Comparison of ENCODE assay signal across 17 cellular contexts in genomic region chrX:45847966-45848365, GRCh38.
DNase-seq lines count a peak whose midpoint lies in the region; ATAC-seq and TF ChIP-seq lines count a peak whose summit lies in the region.
"Had no signal": no experiment of that assay in that cellular context is flagged by ENCODE, and none has a peak within 500 bp of the region (broad histone marks: within the 10 kb centered on the region; RNA-seq: fewer than 3 reads in every experiment).

No MANE protein-coding gene starts in this region.

- H2BK20ac ChIP-seq in H9 (ENCODE audit: low read depth, low read length, poor library complexity, severe bottlenecking): no peak overlapping the region

- no peak overlapping the region for H3K14ac ChIP-seq in H9 (ENCODE audit: insufficient read depth, low read length)
- no peak overlapping the region for H3K14ac ChIP-seq in mesenchymal stem cell (ENCODE audit: low read length in 2 of 2)

- H2AK5ac ChIP-seq in H9 (ENCODE audit: insufficient read length, low read length) (no peak overlapping the region), mesenchymal stem cell (ENCODE audit: low read length, severe bottlenecking) (no peak overlapping the region)

- H4K5ac ChIP-seq in H9 (ENCODE audit: insufficient read length, low read depth, low read length): no peak overlapping the region

- no peak overlapping the region for H3T11ph ChIP-seq in H9 (ENCODE audit: low read length)

- H3K9me3 ChIP-seq in H9 (ENCODE audit: control insufficient read depth, low read depth, low read length) (no peaks in the 10 kb centered on the region), mesenchymal stem cell (ENCODE audit: control insufficient read depth, low read length) (peaks cover 2% of the 10 kb centered on the region)
- H3K9me3 ChIP-seq: body of pancreas, spleen had no signal

- POLR2A ChIA-PET in naive thymus-derived CD8-positive, alpha-beta T cell (lab: Charles Lee): no interaction called here

- H3K9me3 Mint-ChIP-seq in activated CD4-positive, alpha-beta T cell treated with anti-CD3 and anti-CD28 coated beads, Interleukin-2, amount 10 ng/mL, durations not matched to agents 24 days and 14 days: no peaks in the 10 kb centered on the region
- peaks cover 47 to 58% of the 10 kb centered on the region in 2 experiments for H3K9me3 Mint-ChIP-seq in H9
- H3K9me3 Mint-ChIP-seq in activated T-helper 2 cell treated with anti-CD3 and anti-CD28 coated beads, Interferon-gamma antibody, Interleukin-2, Interleukin-4, amounts not matched to agents 10 μg/mL and 5 μg/mL and 100 μg/mL, durations not matched to agents 14 hours and 24 hours and 36 hours: no peaks in the 10 kb centered on the region
- no peaks in the 10 kb centered on the region for H3K9me3 Mint-ChIP-seq in naive thymus-derived CD8-positive, alpha-beta T cell

- H3K27me3 ChIP-seq in H9 (ENCODE audit: insufficient read depth, low read length): no peaks in the 10 kb centered on the region
- peaks cover 0 to 38% of the 10 kb centered on the region in 2 experiments for H3K27me3 ChIP-seq in mesenchymal stem cell (ENCODE audit: control insufficient read depth in 1 of 2, insufficient read depth in 1 of 2, low read length in 2 of 2)
- H3K27me3 ChIP-seq: body of pancreas had no signal

- TF ChIP-seq CTCF in H9 (conservative IDR thresholded peaks at IDR 0.05): no peak

- H4K20me1 ChIP-seq in H9 (ENCODE audit: control insufficient read depth, insufficient read depth, insufficient read length): no peaks in the 10 kb centered on the region

- H4K8ac ChIP-seq in H9 (replicated peaks; ENCODE audit: insufficient read length, low read depth, low read length): no peak overlapping the region
- H4K8ac ChIP-seq in mesenchymal stem cell (ENCODE audit: low read length): no peak overlapping the region

- no peak overlapping the region for H3K23ac ChIP-seq in H9 (ENCODE audit: insufficient read length, low read depth, low read length)
- H3K23ac ChIP-seq in mesenchymal stem cell (ENCODE audit: low read length in 2 of 2): no peak overlapping the region

- intact Hi-C loops in activated CD4-positive, alpha-beta T cell treated with anti-CD3 and anti-CD28 coated beads, Interleukin-2, amount 10 ng/mL, durations not matched to agents 24 days and 14 days (cut with micrococcal nuclease): no loop called here
- intact Hi-C loops in activated T-helper 2 cell treated with anti-CD3 and anti-CD28 coated beads, Interferon-gamma antibody, Interleukin-2, Interleukin-4, amounts not matched to agents 10 μg/mL and 5 μg/mL and 100 μg/mL, durations not matched to agents 14 hours and 24 hours and 36 hours (cut with micrococcal nuclease): loop anchor here (5.0 to 10.0 kb wide), 3 partner anchors 226 to 523 kb away; no protein-coding TSS in a partner anchor

- H3K4me3 ChIP-seq in mesenchymal stem cell (ENCODE audit: insufficient read depth in 1 of 2, low read depth in 1 of 2, low read length in 2 of 2): no peak overlapping the region
- H3K4me3 ChIP-seq: body of pancreas, spleen had no signal

- H2BK15ac ChIP-seq in H9 (ENCODE audit: low read depth, low read length) (no peak overlapping the region), mesenchymal stem cell (ENCODE audit: low read depth, poor library complexity, severe bottlenecking) (no peak overlapping the region)

- H4K91ac ChIP-seq in H9 (ENCODE audit: insufficient read length, low read depth, low read length) (no peak overlapping the region), mesenchymal stem cell (ENCODE audit: low read length) (no peak overlapping the region)

- ATAC-seq in naive thymus-derived CD8-positive, alpha-beta T cell: no peak
- ATAC-seq: body of pancreas had no signal

- no peaks in the 10 kb centered on the region for H3K23me2 ChIP-seq in H9 (ENCODE audit: insufficient read length, low read depth, low read length, poor library complexity, severe bottlenecking)

- no peaks in the 10 kb centered on the region for H3K27me3 Mint-ChIP-seq in activated CD4-positive, alpha-beta T cell treated with anti-CD3 and anti-CD28 coated beads, Interleukin-2, amount 10 ng/mL, durations not matched to agents 24 days and 14 days
- no peaks in the 10 kb centered on the region for H3K27me3 Mint-ChIP-seq in H9 (ENCODE audit: low read depth)
- H3K27me3 Mint-ChIP-seq in activated T-helper 2 cell treated with anti-CD3 and anti-CD28 coated beads, Interferon-gamma antibody, Interleukin-2, Interleukin-4, amounts not matched to agents 10 μg/mL and 5 μg/mL and 100 μg/mL, durations not matched to agents 14 hours and 24 hours and 36 hours (ENCODE audit: low read depth): no peaks in the 10 kb centered on the region
- H3K27me3 Mint-ChIP-seq in naive thymus-derived CD8-positive, alpha-beta T cell: no peaks in the 10 kb centered on the region

- WGBS in H9 (ENCODE audit: extremely low coverage, insufficient read length, low lambda C conversion rate): no CpG with 5 or more reads among the region's 5 CpGs
- 100% methylated on average over 2 of the region's 5 CpGs for WGBS in mesenchymal stem cell

- H3K18ac ChIP-seq in H9 (ENCODE audit: insufficient read length, low read depth, low read length) (no peak overlapping the region), mesenchymal stem cell (ENCODE audit: low read depth in 1 of 2, low read length in 2 of 2) (no peak overlapping the region)

- peak overlapping the region; percentile 65 for H3K4me3 Mint-ChIP-seq in activated CD4-positive, alpha-beta T cell treated with anti-CD3 and anti-CD28 coated beads, Interleukin-2, amount 10 ng/mL, durations not matched to agents 24 days and 14 days
- peak overlapping the region; percentile 25 to 46; a peak in 3 of 5 replicates for H3K4me3 Mint-ChIP-seq in H9
- H3K4me3 Mint-ChIP-seq in activated T-helper 2 cell treated with anti-CD3 and anti-CD28 coated beads, Interferon-gamma antibody, Interleukin-2, Interleukin-4, amounts not matched to agents 10 μg/mL and 5 μg/mL and 100 μg/mL, durations not matched to agents 14 hours and 24 hours and 36 hours (ENCODE audit: low read depth): peak overlapping the region; percentile 67
- no peak overlapping the region for H3K4me3 Mint-ChIP-seq in naive thymus-derived CD8-positive, alpha-beta T cell

- H2BK5ac ChIP-seq in H9 (ENCODE audit: insufficient read length, low read length) (no peak overlapping the region), mesenchymal stem cell (ENCODE audit: low read depth, low read length, poor library complexity, severe bottlenecking) (no peak overlapping the region)

- H3K4me1 Mint-ChIP-seq in activated CD4-positive, alpha-beta T cell treated with anti-CD3 and anti-CD28 coated beads, Interleukin-2, amount 10 ng/mL, durations not matched to agents 24 days and 14 days: peaks cover 28% of the 10 kb centered on the region
- peaks cover 17 to 34% of the 10 kb centered on the region in 2 experiments for H3K4me1 Mint-ChIP-seq in H9
- peaks cover 29% of the 10 kb centered on the region for H3K4me1 Mint-ChIP-seq in activated T-helper 2 cell treated with anti-CD3 and anti-CD28 coated beads, Interferon-gamma antibody, Interleukin-2, Interleukin-4, amounts not matched to agents 10 μg/mL and 5 μg/mL and 100 μg/mL, durations not matched to agents 14 hours and 24 hours and 36 hours (ENCODE audit: low read depth)
- peaks cover 6 to 16% (median 8%) of the 10 kb centered on the region in 4 donors for H3K4me1 Mint-ChIP-seq in naive thymus-derived CD8-positive, alpha-beta T cell

- peaks cover 11 to 24% of the 10 kb centered on the region in 2 experiments for H3K36me3 ChIP-seq in mesenchymal stem cell (ENCODE audit: control insufficient read depth in 1 of 2, insufficient read depth in 2 of 2, low read depth in 1 of 2, low read length in 2 of 2)
- H3K36me3 ChIP-seq: spleen had no signal

- H3K4ac ChIP-seq in H9 (ENCODE audit: low read depth, low read length) (no peak overlapping the region), mesenchymal stem cell (ENCODE audit: low read depth in 1 of 2, low read length in 2 of 2) (no peak overlapping the region)

- no peak overlapping the region for H3K56ac ChIP-seq in H9 (ENCODE audit: insufficient read length, low read depth, low read length)

- H2AFZ ChIP-seq in H9 (ENCODE audit: low read length) (no peak overlapping the region), mesenchymal stem cell (ENCODE audit: low read depth, low read length) (no peak overlapping the region)

- no peak for DNase-seq in activated CD4-positive, alpha-beta T cell treated with anti-CD3 and anti-CD28 coated beads, Interleukin-2, amount 10 ng/mL, durations not matched to agents 24 days and 14 days
- DNase-seq in activated CD4-positive, alpha-beta T cell treated with anti-CD3 and anti-CD28 coated beads for 4 hours: no peak
- DNase-seq in H9: no peak
- no peak for DNase-seq in activated T-helper 2 cell treated with anti-CD3 and anti-CD28 coated beads, Interferon-gamma antibody, Interleukin-2, Interleukin-4, amounts not matched to agents 10 μg/mL and 5 μg/mL and 100 μg/mL, durations not matched to agents 14 hours and 24 hours and 36 hours (ENCODE audit: low spot score)
- DNase-seq in mesenchymal stem cell: peak; percentile 13
- no peak for DNase-seq in superior temporal gyrus (ENCODE audit: extremely low spot score)
- DNase-seq in naive thymus-derived CD8-positive, alpha-beta T cell: no peak
- DNase-seq in amniotic stem cell (lab: John Stamatoyannopoulos, UW): no peak
- DNase-seq: activated CD4-positive, CD25-positive, alpha-beta regulatory T cell treated with anti-CD3 and anti-CD28 coated beads, Interleukin-2, amount 50 U/mL, for 72 hours; activated effector memory CD4-positive, alpha-beta T cell treated with Interleukin-2 at 50 U/mL for 16 hours; body of pancreas; HCEC 1CT; hippocampal formation; NCI-H1105 treated with DMSO at 0.1 percent for 48 hours; posterior cingulate gyrus; spleen; stimulated activated naive CD4-positive, alpha-beta T cell had no signal

- H3K9ac ChIP-seq in H9 (ENCODE audit: extremely low read depth, insufficient read length, low read length) (no peak overlapping the region), mesenchymal stem cell (ENCODE audit: low read length) (no peak overlapping the region)

- H3K36me3 Mint-ChIP-seq in activated CD4-positive, alpha-beta T cell treated with anti-CD3 and anti-CD28 coated beads, Interleukin-2, amount 10 ng/mL, durations not matched to agents 24 days and 14 days (ENCODE audit: low read depth): peaks cover 57% of the 10 kb centered on the region
- peaks cover 56 to 67% (median 67%) of the 10 kb centered on the region in 3 experiments for H3K36me3 Mint-ChIP-seq in H9 (ENCODE audit: insufficient read depth in 1 of 3, low read depth in 3 of 3)
- H3K36me3 Mint-ChIP-seq in activated T-helper 2 cell treated with anti-CD3 and anti-CD28 coated beads, Interferon-gamma antibody, Interleukin-2, Interleukin-4, amounts not matched to agents 10 μg/mL and 5 μg/mL and 100 μg/mL, durations not matched to agents 14 hours and 24 hours and 36 hours (ENCODE audit: low read depth): peaks cover 63% of the 10 kb centered on the region
- peaks cover 0 to 10% (median 2%) of the 10 kb centered on the region in 3 donors for H3K36me3 Mint-ChIP-seq in naive thymus-derived CD8-positive, alpha-beta T cell

- H3K4me2 ChIP-seq in H9 (ENCODE audit: insufficient read depth, insufficient read length, low read length) (no peak overlapping the region), mesenchymal stem cell (ENCODE audit: low read length, poor library complexity, severe bottlenecking) (peak overlapping the region; percentile 47)

- H3K27ac Mint-ChIP-seq in activated CD4-positive, alpha-beta T cell treated with anti-CD3 and anti-CD28 coated beads, Interleukin-2, amount 10 ng/mL, durations not matched to agents 24 days and 14 days: peak overlapping the region; percentile 46
- peak overlapping the region in 1 of 3 experiments; percentile 70; a peak in 2 of 7 replicates for H3K27ac Mint-ChIP-seq in H9
- H3K27ac Mint-ChIP-seq in activated T-helper 2 cell treated with anti-CD3 and anti-CD28 coated beads, Interferon-gamma antibody, Interleukin-2, Interleukin-4, amounts not matched to agents 10 μg/mL and 5 μg/mL and 100 μg/mL, durations not matched to agents 14 hours and 24 hours and 36 hours: no peak overlapping the region
- no peak overlapping the region for H3K27ac Mint-ChIP-seq in naive thymus-derived CD8-positive, alpha-beta T cell

- H3K4me1 ChIP-seq in H9 (ENCODE audit: insufficient read depth, low read length) (no peaks in the 10 kb centered on the region), mesenchymal stem cell (ENCODE audit: control insufficient read depth, insufficient read depth, low read depth, low read length) (peaks cover 2% of the 10 kb centered on the region)
- H3K4me1 ChIP-seq: body of pancreas had no signal

- peaks cover 54% of the 10 kb centered on the region; the same call in 1 of the 2 replicates for H3K79me2 ChIP-seq in H9 (ENCODE audit: insufficient read depth, low read length)

- no peak overlapping the region for H2BK120ac ChIP-seq in H9 (ENCODE audit: low read depth, low read length, poor library complexity, severe bottlenecking)
- H2BK120ac ChIP-seq in mesenchymal stem cell (ENCODE audit: low read depth, low read length): peak overlapping the region; percentile 19

- H3K79me1 ChIP-seq in H9 (ENCODE audit: insufficient read depth, low read depth, low read length, poor library complexity, severe bottlenecking): no peaks in the 10 kb centered on the region
- H3K79me1 ChIP-seq in mesenchymal stem cell (replicated peaks; ENCODE audit: low read length, poor library complexity, severe bottlenecking): no peaks in the 10 kb centered on the region

- H2BK12ac ChIP-seq in H9 (ENCODE audit: insufficient read length, low read depth, low read length): no peak overlapping the region
- H2BK12ac ChIP-seq in mesenchymal stem cell (ENCODE audit: low read length in 2 of 2): no peak overlapping the region

- no peak overlapping the region for H3K27ac ChIP-seq in H9 (ENCODE audit: insufficient read length, low read depth, low read length)
- H3K27ac ChIP-seq in mesenchymal stem cell (ENCODE audit: low read length, poor library complexity, severe bottlenecking): peak overlapping the region; percentile 56
- H3K27ac ChIP-seq: body of pancreas, spleen had no signal

Comparison
In these comparisons a context has a peak if more than half of its experiments do, and no peak if none do; other contexts are left out.
1. H3K4me3 Mint-ChIP-seq: peak in activated CD4-positive, alpha-beta T cell treated with anti-CD3 and anti-CD28 coated beads, Interleukin-2, amount 10 ng/mL, durations not matched to agents 24 days and 14 days (single experiment), H9 (2 of 2) and activated T-helper 2 cell treated with anti-CD3 and anti-CD28 coated beads, Interferon-gamma antibody, Interleukin-2, Interleukin-4, amounts not matched to agents 10 μg/mL and 5 μg/mL and 100 μg/mL, durations not matched to agents 14 hours and 24 hours and 36 hours (single experiment); none in naive thymus-derived CD8-positive, alpha-beta T cell (0 of 10).